In the genomic region with DNA sequence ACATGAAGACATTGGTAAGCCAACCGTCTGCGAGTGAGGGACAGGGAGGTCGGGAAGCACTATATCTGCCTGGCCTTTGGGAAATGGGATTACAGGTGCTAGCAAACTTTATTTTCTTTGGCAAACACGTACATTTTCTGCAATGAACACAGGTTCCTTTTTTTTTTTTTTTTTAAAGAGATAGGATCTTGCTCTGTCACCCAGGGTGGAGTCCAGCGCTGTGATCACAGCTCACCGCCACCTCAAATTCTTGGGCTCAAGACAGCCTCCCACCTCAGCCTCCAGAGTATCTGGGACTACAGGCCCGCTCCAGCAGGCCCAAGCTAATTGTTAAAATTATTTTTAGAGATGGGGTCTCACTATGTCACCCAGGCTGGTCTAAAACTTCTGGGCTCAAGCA, we compare ENCODE assay signal across 1 cellular context.
TF ChIP-seq lines count a peak whose summit lies in the region.

No MANE protein-coding gene starts in this region.

TF ChIP-seq in K562, 482 proteins besides CTCF, POLR2A, EP300 and RAD21 (continued from another document and continues in another):
- TF ChIP-seq, protein P1, sequence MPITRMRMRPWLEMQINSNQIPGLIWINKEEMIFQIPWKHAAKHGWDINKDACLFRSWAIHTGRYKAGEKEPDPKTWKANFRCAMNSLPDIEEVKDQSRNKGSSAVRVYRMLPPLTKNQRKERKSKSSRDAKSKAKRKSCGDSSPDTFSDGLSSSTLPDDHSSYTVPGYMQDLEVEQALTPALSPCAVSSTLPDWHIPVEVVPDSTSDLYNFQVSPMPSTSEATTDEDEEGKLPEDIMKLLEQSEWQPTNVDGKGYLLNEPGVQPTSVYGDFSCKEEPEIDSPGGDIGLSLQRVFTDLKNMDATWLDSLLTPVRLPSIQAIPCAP (CRISPR knock-in tag; IDR thresholded peaks at IDR 0.05; ENCODE audit: borderline replicate concordance), result no peak
- TF ChIP-seq GABPB1 (CRISPR knock-in tag; IDR thresholded peaks at IDR 0.05) (no peak), KHSRP (IDR thresholded peaks at IDR 0.05) (no peak), SMARCE1 (IDR thresholded peaks at IDR 0.05) (peak; percentile 25; the same call in 1 of the 2 replicates), EHMT2 (IDR thresholded peaks at IDR 0.05) (no peak), NR2F6 (CRISPR knock-in tag; IDR thresholded peaks at IDR 0.05) (no peak), MXI1 (IDR thresholded peaks at IDR 0.05; ENCODE audit: low read depth, low read length) (no peak), TEAD4 (IDR thresholded peaks at IDR 0.05; ENCODE audit: low read length) (no peak), TEAD4 (CRISPR knock-in tag; IDR thresholded peaks at IDR 0.05; ENCODE audit: borderline replicate concordance) (no peak), NFE2 (IDR thresholded peaks at IDR 0.05; ENCODE audit: low read depth) (peak; percentile 82), ZSCAN29 (IDR thresholded peaks at IDR 0.05) (no peak), ZNF146 (CRISPR knock-in tag; IDR thresholded peaks at IDR 0.05; ENCODE audit: unreplicated experiment) (no peak), ZNF311 (CRISPR knock-in tag; IDR thresholded peaks at IDR 0.05) (no peak), FUS (optimal IDR thresholded peaks at IDR 0.05; ENCODE audit: low read depth, low read length) (no peak), ZNF76 (CRISPR knock-in tag; IDR thresholded peaks at IDR 0.05; ENCODE audit: borderline replicate concordance) (no peak), ZNF668 (CRISPR knock-in tag; IDR thresholded peaks at IDR 0.05) (no peak), ETV6 (IDR thresholded peaks at IDR 0.05; ENCODE audit: borderline replicate concordance in 1 of 2, low read depth in 2 of 2, low read length in 1 of 2) (no peak), ETV6 (CRISPR knock-in tag; IDR thresholded peaks at IDR 0.05; ENCODE audit: borderline replicate concordance) (no peak), KAT7 (CRISPR knock-in tag; IDR thresholded peaks at IDR 0.05; ENCODE audit: borderline replicate concordance) (no peak), RBFOX2 (IDR thresholded peaks at IDR 0.05; ENCODE audit: low read depth, low read length) (no peak), FOXK2 (conservative IDR thresholded peaks at IDR 0.05 in 1 of 2, IDR thresholded peaks at IDR 0.05 in 1 of 2; ENCODE audit: low read depth in 2 of 2) (no peak), CBFB (CRISPR knock-in tag; IDR thresholded peaks at IDR 0.05) (no peak), POLR3A (IDR thresholded peaks at IDR 0.05; ENCODE audit: borderline replicate concordance, extremely low read depth, insufficient read depth, insufficient read length) (no peak), ZBTB17 (CRISPR knock-in tag; IDR thresholded peaks at IDR 0.05) (no peak), MCM5 (IDR thresholded peaks at IDR 0.05; ENCODE audit: low read depth) (no peak), HCFC1 (IDR thresholded peaks at IDR 0.05; ENCODE audit: low read depth, low read length) (no peak), STAT5B (CRISPR knock-in tag; IDR thresholded peaks at IDR 0.05) (no peak), PHF8 (IDR thresholded peaks at IDR 0.05; ENCODE audit: borderline replicate concordance, low read length) (no peak), ZNF324 (CRISPR knock-in tag; IDR thresholded peaks at IDR 0.05) (no peak), ZSCAN32 (CRISPR knock-in tag; IDR thresholded peaks at IDR 0.05) (no peak)
- TF ChIP-seq, protein P2, sequence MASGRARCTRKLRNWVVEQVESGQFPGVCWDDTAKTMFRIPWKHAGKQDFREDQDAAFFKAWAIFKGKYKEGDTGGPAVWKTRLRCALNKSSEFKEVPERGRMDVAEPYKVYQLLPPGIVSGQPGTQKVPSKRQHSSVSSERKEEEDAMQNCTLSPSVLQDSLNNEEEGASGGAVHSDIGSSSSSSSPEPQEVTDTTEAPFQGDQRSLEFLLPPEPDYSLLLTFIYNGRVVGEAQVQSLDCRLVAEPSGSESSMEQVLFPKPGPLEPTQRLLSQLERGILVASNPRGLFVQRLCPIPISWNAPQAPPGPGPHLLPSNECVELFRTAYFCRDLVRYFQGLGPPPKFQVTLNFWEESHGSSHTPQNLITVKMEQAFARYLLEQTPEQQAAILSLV (tag; IDR thresholded peaks at IDR 0.05), result no peak
- TF ChIP-seq, protein P3, sequence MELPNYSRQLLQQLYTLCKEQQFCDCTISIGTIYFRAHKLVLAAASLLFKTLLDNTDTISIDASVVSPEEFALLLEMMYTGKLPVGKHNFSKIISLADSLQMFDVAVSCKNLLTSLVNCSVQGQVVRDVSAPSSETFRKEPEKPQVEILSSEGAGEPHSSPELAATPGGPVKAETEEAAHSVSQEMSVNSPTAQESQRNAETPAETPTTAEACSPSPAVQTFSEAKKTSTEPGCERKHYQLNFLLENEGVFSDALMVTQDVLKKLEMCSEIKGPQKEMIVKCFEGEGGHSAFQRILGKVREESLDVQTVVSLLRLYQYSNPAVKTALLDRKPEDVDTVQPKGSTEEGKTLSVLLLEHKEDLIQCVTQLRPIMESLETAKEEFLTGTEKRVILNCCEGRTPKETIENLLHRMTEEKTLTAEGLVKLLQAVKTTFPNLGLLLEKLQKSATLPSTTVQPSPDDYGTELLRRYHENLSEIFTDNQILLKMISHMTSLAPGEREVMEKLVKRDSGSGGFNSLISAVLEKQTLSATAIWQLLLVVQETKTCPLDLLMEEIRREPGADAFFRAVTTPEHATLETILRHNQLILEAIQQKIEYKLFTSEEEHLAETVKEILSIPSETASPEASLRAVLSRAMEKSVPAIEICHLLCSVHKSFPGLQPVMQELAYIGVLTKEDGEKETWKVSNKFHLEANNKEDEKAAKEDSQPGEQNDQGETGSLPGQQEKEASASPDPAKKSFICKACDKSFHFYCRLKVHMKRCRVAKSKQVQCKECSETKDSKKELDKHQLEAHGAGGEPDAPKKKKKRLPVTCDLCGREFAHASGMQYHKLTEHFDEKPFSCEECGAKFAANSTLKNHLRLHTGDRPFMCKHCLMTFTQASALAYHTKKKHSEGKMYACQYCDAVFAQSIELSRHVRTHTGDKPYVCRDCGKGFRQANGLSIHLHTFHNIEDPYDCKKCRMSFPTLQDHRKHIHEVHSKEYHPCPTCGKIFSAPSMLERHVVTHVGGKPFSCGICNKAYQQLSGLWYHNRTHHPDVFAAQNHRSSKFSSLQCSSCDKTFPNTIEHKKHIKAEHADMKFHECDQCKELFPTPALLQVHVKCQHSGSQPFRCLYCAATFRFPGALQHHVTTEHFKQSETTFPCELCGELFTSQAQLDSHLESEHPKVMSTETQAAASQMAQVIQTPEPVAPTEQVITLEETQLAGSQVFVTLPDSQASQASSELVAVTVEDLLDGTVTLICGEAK (IDR thresholded peaks at IDR 0.05), result peak; percentile 87
- TF ChIP-seq, protein P3 (CRISPR knock-in tag; IDR thresholded peaks at IDR 0.05), result no peak
- TF ChIP-seq, protein P4, sequence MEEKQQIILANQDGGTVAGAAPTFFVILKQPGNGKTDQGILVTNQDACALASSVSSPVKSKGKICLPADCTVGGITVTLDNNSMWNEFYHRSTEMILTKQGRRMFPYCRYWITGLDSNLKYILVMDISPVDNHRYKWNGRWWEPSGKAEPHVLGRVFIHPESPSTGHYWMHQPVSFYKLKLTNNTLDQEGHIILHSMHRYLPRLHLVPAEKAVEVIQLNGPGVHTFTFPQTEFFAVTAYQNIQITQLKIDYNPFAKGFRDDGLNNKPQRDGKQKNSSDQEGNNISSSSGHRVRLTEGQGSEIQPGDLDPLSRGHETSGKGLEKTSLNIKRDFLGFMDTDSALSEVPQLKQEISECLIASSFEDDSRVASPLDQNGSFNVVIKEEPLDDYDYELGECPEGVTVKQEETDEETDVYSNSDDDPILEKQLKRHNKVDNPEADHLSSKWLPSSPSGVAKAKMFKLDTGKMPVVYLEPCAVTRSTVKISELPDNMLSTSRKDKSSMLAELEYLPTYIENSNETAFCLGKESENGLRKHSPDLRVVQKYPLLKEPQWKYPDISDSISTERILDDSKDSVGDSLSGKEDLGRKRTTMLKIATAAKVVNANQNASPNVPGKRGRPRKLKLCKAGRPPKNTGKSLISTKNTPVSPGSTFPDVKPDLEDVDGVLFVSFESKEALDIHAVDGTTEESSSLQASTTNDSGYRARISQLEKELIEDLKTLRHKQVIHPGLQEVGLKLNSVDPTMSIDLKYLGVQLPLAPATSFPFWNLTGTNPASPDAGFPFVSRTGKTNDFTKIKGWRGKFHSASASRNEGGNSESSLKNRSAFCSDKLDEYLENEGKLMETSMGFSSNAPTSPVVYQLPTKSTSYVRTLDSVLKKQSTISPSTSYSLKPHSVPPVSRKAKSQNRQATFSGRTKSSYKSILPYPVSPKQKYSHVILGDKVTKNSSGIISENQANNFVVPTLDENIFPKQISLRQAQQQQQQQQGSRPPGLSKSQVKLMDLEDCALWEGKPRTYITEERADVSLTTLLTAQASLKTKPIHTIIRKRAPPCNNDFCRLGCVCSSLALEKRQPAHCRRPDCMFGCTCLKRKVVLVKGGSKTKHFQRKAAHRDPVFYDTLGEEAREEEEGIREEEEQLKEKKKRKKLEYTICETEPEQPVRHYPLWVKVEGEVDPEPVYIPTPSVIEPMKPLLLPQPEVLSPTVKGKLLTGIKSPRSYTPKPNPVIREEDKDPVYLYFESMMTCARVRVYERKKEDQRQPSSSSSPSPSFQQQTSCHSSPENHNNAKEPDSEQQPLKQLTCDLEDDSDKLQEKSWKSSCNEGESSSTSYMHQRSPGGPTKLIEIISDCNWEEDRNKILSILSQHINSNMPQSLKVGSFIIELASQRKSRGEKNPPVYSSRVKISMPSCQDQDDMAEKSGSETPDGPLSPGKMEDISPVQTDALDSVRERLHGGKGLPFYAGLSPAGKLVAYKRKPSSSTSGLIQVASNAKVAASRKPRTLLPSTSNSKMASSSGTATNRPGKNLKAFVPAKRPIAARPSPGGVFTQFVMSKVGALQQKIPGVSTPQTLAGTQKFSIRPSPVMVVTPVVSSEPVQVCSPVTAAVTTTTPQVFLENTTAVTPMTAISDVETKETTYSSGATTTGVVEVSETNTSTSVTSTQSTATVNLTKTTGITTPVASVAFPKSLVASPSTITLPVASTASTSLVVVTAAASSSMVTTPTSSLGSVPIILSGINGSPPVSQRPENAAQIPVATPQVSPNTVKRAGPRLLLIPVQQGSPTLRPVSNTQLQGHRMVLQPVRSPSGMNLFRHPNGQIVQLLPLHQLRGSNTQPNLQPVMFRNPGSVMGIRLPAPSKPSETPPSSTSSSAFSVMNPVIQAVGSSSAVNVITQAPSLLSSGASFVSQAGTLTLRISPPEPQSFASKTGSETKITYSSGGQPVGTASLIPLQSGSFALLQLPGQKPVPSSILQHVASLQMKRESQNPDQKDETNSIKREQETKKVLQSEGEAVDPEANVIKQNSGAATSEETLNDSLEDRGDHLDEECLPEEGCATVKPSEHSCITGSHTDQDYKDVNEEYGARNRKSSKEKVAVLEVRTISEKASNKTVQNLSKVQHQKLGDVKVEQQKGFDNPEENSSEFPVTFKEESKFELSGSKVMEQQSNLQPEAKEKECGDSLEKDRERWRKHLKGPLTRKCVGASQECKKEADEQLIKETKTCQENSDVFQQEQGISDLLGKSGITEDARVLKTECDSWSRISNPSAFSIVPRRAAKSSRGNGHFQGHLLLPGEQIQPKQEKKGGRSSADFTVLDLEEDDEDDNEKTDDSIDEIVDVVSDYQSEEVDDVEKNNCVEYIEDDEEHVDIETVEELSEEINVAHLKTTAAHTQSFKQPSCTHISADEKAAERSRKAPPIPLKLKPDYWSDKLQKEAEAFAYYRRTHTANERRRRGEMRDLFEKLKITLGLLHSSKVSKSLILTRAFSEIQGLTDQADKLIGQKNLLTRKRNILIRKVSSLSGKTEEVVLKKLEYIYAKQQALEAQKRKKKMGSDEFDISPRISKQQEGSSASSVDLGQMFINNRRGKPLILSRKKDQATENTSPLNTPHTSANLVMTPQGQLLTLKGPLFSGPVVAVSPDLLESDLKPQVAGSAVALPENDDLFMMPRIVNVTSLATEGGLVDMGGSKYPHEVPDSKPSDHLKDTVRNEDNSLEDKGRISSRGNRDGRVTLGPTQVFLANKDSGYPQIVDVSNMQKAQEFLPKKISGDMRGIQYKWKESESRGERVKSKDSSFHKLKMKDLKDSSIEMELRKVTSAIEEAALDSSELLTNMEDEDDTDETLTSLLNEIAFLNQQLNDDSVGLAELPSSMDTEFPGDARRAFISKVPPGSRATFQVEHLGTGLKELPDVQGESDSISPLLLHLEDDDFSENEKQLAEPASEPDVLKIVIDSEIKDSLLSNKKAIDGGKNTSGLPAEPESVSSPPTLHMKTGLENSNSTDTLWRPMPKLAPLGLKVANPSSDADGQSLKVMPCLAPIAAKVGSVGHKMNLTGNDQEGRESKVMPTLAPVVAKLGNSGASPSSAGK (IDR thresholded peaks at IDR 0.05), result no peak
- TF ChIP-seq, protein P5, sequence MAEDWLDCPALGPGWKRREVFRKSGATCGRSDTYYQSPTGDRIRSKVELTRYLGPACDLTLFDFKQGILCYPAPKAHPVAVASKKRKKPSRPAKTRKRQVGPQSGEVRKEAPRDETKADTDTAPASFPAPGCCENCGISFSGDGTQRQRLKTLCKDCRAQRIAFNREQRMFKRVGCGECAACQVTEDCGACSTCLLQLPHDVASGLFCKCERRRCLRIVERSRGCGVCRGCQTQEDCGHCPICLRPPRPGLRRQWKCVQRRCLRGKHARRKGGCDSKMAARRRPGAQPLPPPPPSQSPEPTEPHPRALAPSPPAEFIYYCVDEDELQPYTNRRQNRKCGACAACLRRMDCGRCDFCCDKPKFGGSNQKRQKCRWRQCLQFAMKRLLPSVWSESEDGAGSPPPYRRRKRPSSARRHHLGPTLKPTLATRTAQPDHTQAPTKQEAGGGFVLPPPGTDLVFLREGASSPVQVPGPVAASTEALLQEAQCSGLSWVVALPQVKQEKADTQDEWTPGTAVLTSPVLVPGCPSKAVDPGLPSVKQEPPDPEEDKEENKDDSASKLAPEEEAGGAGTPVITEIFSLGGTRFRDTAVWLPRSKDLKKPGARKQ (CRISPR knock-in tag; IDR thresholded peaks at IDR 0.05), result 0 out of 2 replicates have a peak, but pooled peaks have one; percentile 45
